Comparison of ENCODE assay signal across 8 cellular contexts in genomic region chr2:201860541-201861154, GRCh38. TPM values are rescaled to one million over a fixed set of nuclear protein-coding genes. Genes with fewer than 3 reads are reported as not detected.
DNase-seq lines count a peak whose midpoint lies in the region; ATAC-seq, FAIRE-seq and TF ChIP-seq lines count a peak whose summit lies in the region.

No MANE protein-coding gene starts in this region.

- peaks cover 0 to 18% (median 10%) of the 10 kb centered on the region in 4 donors for H3K4me1 ChIP-seq in transverse colon

- no peak overlapping the region for H3K27ac Mint-ChIP-seq in activated CD4-positive, alpha-beta T cell treated with anti-CD3 and anti-CD28 coated beads, Interleukin-2, amount 10 ng/mL, durations not matched to agents 7 days and 5 days

- POLR2A ChIA-PET in activated CD4-positive, alpha-beta T cell treated with anti-CD3 and anti-CD28 coated beads, Interleukin-2, amount 10 ng/mL, durations not matched to agents 7 days and 5 days (lab: Charles Lee), result no interaction called here

- no peak for TF ChIP-seq EP300 in transverse colon (IDR thresholded peaks at IDR 0.05; ENCODE audit: low read depth)

- DNase-seq in AG08396 (ENCODE audit: low spot score) (peak; percentile 69), GM12891 (ENCODE audit: insufficient read length, low spot score) (peak; percentile 42), NCI-H460 (ENCODE audit: extremely low read depth, low read depth) (peak; percentile 66), epithelial cell of proximal tubule (ENCODE audit: low read depth) (peak; percentile 35), middle frontal gyrus (ENCODE audit: extremely low spot score, low spot score) (peak; percentile 53), transverse colon (peak; percentile 35)
- peak; percentile 56 for DNase-seq in activated CD4-positive, alpha-beta T cell treated with anti-CD3 and anti-CD28 coated beads, Interleukin-2, amount 10 ng/mL, durations not matched to agents 7 days and 5 days

- peak; percentile 90 for TF ChIP-seq CTCF in epithelial cell of proximal tubule (conservative IDR thresholded peaks at IDR 0.05; ENCODE audit: low read depth, low read length)
- TF ChIP-seq CTCF in transverse colon (IDR thresholded peaks at IDR 0.05), result peak; percentile 72 to 81 (median 79)

- peaks cover 18% of the 10 kb centered on the region for H3K27me3 ChIP-seq in transverse colon

- peaks cover 32% of the 10 kb centered on the region for H3K27me3 Mint-ChIP-seq in activated CD4-positive, alpha-beta T cell treated with anti-CD3 and anti-CD28 coated beads, Interleukin-2, amount 10 ng/mL, durations not matched to agents 7 days and 5 days

- 15% methylated on average over 4 to 8 of the region's 8 CpGs for WGBS in transverse colon (ENCODE audit: low coverage in 1 of 2), 2 donors

- H3K4me1 Mint-ChIP-seq in activated CD4-positive, alpha-beta T cell treated with anti-CD3 and anti-CD28 coated beads, Interleukin-2, amount 10 ng/mL, durations not matched to agents 7 days and 5 days, result peaks cover 15% of the 10 kb centered on the region

- no peak overlapping the region for H3K27ac ChIP-seq in transverse colon

- H3K9me3 ChIP-seq in transverse colon, result no peaks in the 10 kb centered on the region

- CTCF ChIA-PET in activated CD4-positive, alpha-beta T cell treated with anti-CD3 and anti-CD28 coated beads, Interleukin-2, amount 10 ng/mL, durations not matched to agents 7 days and 5 days (lab: Charles Lee), result interaction anchor here (0.6 to 1.8 kb wide), 3 partner anchors 25 to 317 kb away, joined by 3 to 6 read pairs (median 3); no protein-coding TSS in a partner anchor

- peak; percentile 75 for ATAC-seq in HG03095 (IDR thresholded peaks at IDR 0.05; ENCODE audit: unreplicated experiment)

- H3K4me3 ChIP-seq in epithelial cell of proximal tubule (ENCODE audit: low read depth, low read length) (no peak overlapping the region), transverse colon (no peak overlapping the region)

- intact Hi-C loops in transverse colon (cut with DNase I; ENCODE audit: low total_unique reads), result loop anchor here (5.0 kb wide), 1 partner anchor 317 kb away; no protein-coding TSS in a partner anchor

- no peaks in the 10 kb centered on the region for H3K9me3 Mint-ChIP-seq in activated CD4-positive, alpha-beta T cell treated with anti-CD3 and anti-CD28 coated beads, Interleukin-2, amount 10 ng/mL, durations not matched to agents 7 days and 5 days

- no peak for TF ChIP-seq POLR2A in GM12891 (IDR thresholded peaks at IDR 0.05; ENCODE audit: low read depth, low read length)
- TF ChIP-seq POLR2A in transverse colon (IDR thresholded peaks at IDR 0.05), result no peak

- in situ Hi-C loops in transverse colon (cut with MboI; ENCODE audit: low pct_ligation_motif_present in 1 of 4, low pct_unique_long_range_greater_than_20kb in 1 of 4, low sequenced_read_pairs in 3 of 4), result loop anchor here in 3 of 4 donors (5.0 to 25.0 kb wide), 3 partner anchors 174 to 327 kb away; partner anchors contain the start of gene FZD7 (in 1 of the 3)

- H3K36me3 ChIP-seq in transverse colon, result no peaks in the 10 kb centered on the region

- H3K36me3 Mint-ChIP-seq in activated CD4-positive, alpha-beta T cell treated with anti-CD3 and anti-CD28 coated beads, Interleukin-2, amount 10 ng/mL, durations not matched to agents 7 days and 5 days (ENCODE audit: low read depth), result no peaks in the 10 kb centered on the region

- peak; percentile 96 for FAIRE-seq in GM12891 (lab: Jason Lieb, UNC)

- no peak overlapping the region for H3K4me3 Mint-ChIP-seq in activated CD4-positive, alpha-beta T cell treated with anti-CD3 and anti-CD28 coated beads, Interleukin-2, amount 10 ng/mL, durations not matched to agents 7 days and 5 days

TF ChIP-seq in GM12891, 5 proteins besides CTCF, POLR2A, EP300 and RAD21:
- TF ChIP-seq POLR2AphosphoS5 (IDR thresholded peaks at IDR 0.05; ENCODE audit: low read depth, low read length) (no peak), SPI1 (IDR thresholded peaks at IDR 0.05; ENCODE audit: low read depth, low read length) (no peak), POU2F2 (IDR thresholded peaks at IDR 0.05; ENCODE audit: low read depth, low read length) (no peak), PAX5 (IDR thresholded peaks at IDR 0.05; ENCODE audit: insufficient read depth, low read length, severe bottlenecking) (no peak), TAF1 (IDR thresholded peaks at IDR 0.05; ENCODE audit: low read depth, low read length) (no peak)

RNA-seq across cellular contexts. Expression of gene CDK15, which starts 54.3 kb away (rescaled TPM):
- polyA plus RNA-seq in GM12891 (2012; ENCODE audit: low read depth, missing spikeins), result 0.03 TPM
- total RNA-seq in NCI-H460 (2014; rRNA removed; shearing (Covaris generic)), result 0.06 TPM in 1 of 2 replicates, not detected in the other
- polyA plus RNA-seq in NCI-H460 (2014; cell fraction: nucleus; rRNA removed), result 0.08 and 0.31 TPM in 2 replicates
- not detected for total RNA-seq in activated CD4-positive, alpha-beta T cell treated with anti-CD3 and anti-CD28 coated beads, Interleukin-2, amount 10 ng/mL, durations not matched to agents 7 days and 5 days
- total RNA-seq in epithelial cell of proximal tubule, result 2.3 and 6.4 TPM in 2 replicates
- total RNA-seq in transverse colon, result under 1 TPM in 2 of 4 donors, not detected in 2; 0.14 to 0.79 TPM
